ENCODE assay signal across 16 cellular contexts in the genomic region with DNA sequence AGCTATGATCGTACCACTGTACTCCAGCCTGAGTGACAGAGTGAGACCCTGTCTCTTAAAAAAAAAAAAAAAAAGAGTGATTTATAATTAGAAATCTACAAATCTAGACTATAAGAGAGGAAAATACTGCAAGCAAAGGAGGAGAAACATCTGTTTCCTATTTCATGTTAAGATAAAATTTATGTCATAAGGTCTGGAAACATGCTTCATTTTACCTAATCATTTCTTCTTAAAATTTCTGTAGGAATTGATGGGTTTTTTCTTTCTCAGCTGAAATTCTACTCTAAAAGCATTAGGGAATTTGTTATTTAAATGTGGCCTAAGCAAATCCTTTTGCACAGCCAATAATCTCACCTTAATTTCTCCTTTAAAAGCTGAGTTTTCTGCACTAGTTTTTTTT. TPM values are rescaled to one million over a fixed set of nuclear protein-coding genes. Genes with fewer than 3 reads are reported as not detected.
DNase-seq lines count a peak whose midpoint lies in the region; ATAC-seq and TF ChIP-seq lines count a peak whose summit lies in the region.
"Had no signal": no experiment of that assay in that cellular context is flagged by ENCODE, and none has a peak within 500 bp of the region (broad histone marks: within the 10 kb centered on the region; RNA-seq: fewer than 3 reads in every experiment).

No MANE protein-coding gene starts in this region.

- CTCF ChIA-PET in WTC11 (lab: Charles Lee) = interaction anchor here (1.0 kb wide), 1 partner anchor 740 kb away, joined by 4 read pairs; no protein-coding TSS in a partner anchor

- no peak for TF ChIP-seq CTCF in WTC11 (IDR thresholded peaks at IDR 0.05)
- no peak for TF ChIP-seq CTCF in nephron (IDR thresholded peaks at IDR 0.05; ENCODE audit: unreplicated experiment in 3 of 3)
- no peak for TF ChIP-seq CTCF in thyroid gland (IDR thresholded peaks at IDR 0.05)
- no peak for TF ChIP-seq CTCF in suprapubic skin (IDR thresholded peaks at IDR 0.05)

- intact Hi-C loops in thyroid gland (cut with DNase I) = no loop called here

- ATAC-seq in SK-N-SH treated with all-trans-retinoic acid at 6 μM for 48 hours (no peak; the same call in 1 of the 3 replicates), WTC11 (no peak)

- H3K9ac ChIP-seq in BLaER1 = no peak overlapping the region

- TF ChIP-seq POLR2A in thyroid gland (IDR thresholded peaks at IDR 0.05) (no peak), suprapubic skin (IDR thresholded peaks at IDR 0.05) (no peak)

- H3K27ac Mint-ChIP-seq in WTC11 (peak overlapping the region; percentile 34; the same call in 1 of the 2 replicates), nephron (peak overlapping the region; percentile 65 to 84 (median 68))
- H3K27ac Mint-ChIP-seq: CD4-positive, alpha-beta T cell had no signal

- H3K27me3 Mint-ChIP-seq in WTC11 (ENCODE audit: low read depth) = no peaks in the 10 kb centered on the region
- no peaks in the 10 kb centered on the region for H3K27me3 Mint-ChIP-seq in nephron (ENCODE audit: low read depth)
- H3K27me3 Mint-ChIP-seq: CD4-positive, alpha-beta T cell had no signal

- H3K27ac ChIP-seq in BLaER1 (no peak overlapping the region), thyroid gland (no peak overlapping the region), suprapubic skin (no peak overlapping the region)

- no peaks in the 10 kb centered on the region for H4K20me1 ChIP-seq in BLaER1

- in situ Hi-C loops in KBM-7 (cut with MboI; ENCODE audit: low pct_unique_long_range_greater_than_20kb, low sequenced_read_pairs) = loop anchor here (25.0 kb wide), 1 partner anchor 1071 kb away; a partner anchor contains a TSS

- DNase-seq in WTC11 (ENCODE audit: low spot score) = no peak
- DNase-seq in KBM-7 = no peak
- no peak for DNase-seq in thyroid gland
- DNase-seq in NCI-H2171 treated with DMSO at 0.1 percent for 48 hours (lab: John Stamatoyannopoulos, UW) = no peak
- DNase-seq in suprapubic skin (ENCODE audit: low spot score in 2 of 2) = no peak
- DNase-seq: 8988T; ACHN; C1 segment of cervical spinal cord; Calu3; CD4-positive, alpha-beta T cell; DMS 273 treated with DMSO at 0.1 percent for 48 hours had no signal

- POLR2A ChIA-PET in WTC11 (lab: Charles Lee) = no interaction called here

- H3K36me3 ChIP-seq in BLaER1 = no peaks in the 10 kb centered on the region
- H3K36me3 ChIP-seq in thyroid gland = no peaks in the 10 kb centered on the region
- no peaks in the 10 kb centered on the region for H3K36me3 ChIP-seq in suprapubic skin

- peaks cover 17% of the 10 kb centered on the region for H3K4me1 Mint-ChIP-seq in WTC11
- peaks cover 25% of the 10 kb centered on the region for H3K4me1 Mint-ChIP-seq in nephron

- no peaks in the 10 kb centered on the region for H3K9me3 ChIP-seq in BLaER1
- no peaks in the 10 kb centered on the region for H3K9me3 ChIP-seq in thyroid gland
- H3K9me3 ChIP-seq in suprapubic skin = no peaks in the 10 kb centered on the region

- H3K27me3 ChIP-seq in BLaER1 = no peaks in the 10 kb centered on the region
- H3K27me3 ChIP-seq in thyroid gland = no peaks in the 10 kb centered on the region
- no peaks in the 10 kb centered on the region for H3K27me3 ChIP-seq in suprapubic skin

- H3K4me1 ChIP-seq in BLaER1 (peaks cover 37% of the 10 kb centered on the region), thyroid gland (no peaks in the 10 kb centered on the region), suprapubic skin (no peaks in the 10 kb centered on the region)

- no peaks in the 10 kb centered on the region for H3K36me3 Mint-ChIP-seq in WTC11
- no peaks in the 10 kb centered on the region for H3K36me3 Mint-ChIP-seq in nephron (ENCODE audit: low read depth)

- H3K4me3 ChIP-seq in BLaER1 (no peak overlapping the region), thyroid gland (replicated peaks in 1 of 3) (no peak overlapping the region), suprapubic skin (no peak overlapping the region)

- 82 to 87% methylated on average over 1 of the region's 1 CpG for WGBS in thyroid gland, 2 donors
- 100% methylated on average over 1 of the region's 1 CpG for WGBS in suprapubic skin

- no peak overlapping the region for H3K4me3 Mint-ChIP-seq in WTC11
- no peak overlapping the region for H3K4me3 Mint-ChIP-seq in nephron
- H3K4me3 Mint-ChIP-seq: CD4-positive, alpha-beta T cell had no signal

- H3K9me3 Mint-ChIP-seq in WTC11 (peaks cover 5% of the 10 kb centered on the region), nephron (no peaks in the 10 kb centered on the region)
- H3K9me3 Mint-ChIP-seq: CD4-positive, alpha-beta T cell had no signal

- TF ChIP-seq EP300 in suprapubic skin (IDR thresholded peaks at IDR 0.05) = no peak

- H3K4me2 ChIP-seq in BLaER1 = peak overlapping the region; percentile 7; the same call in 1 of the 2 replicates

TF ChIP-seq in SK-N-SH treated with all-trans-retinoic acid at 6 μM for 48 hours, 23 proteins besides CTCF, POLR2A, EP300 and RAD21:
- TF ChIP-seq TCF4 (CRISPR knock-in tag; IDR thresholded peaks at IDR 0.05; ENCODE audit: borderline replicate concordance) = peak; percentile 64; the same call in 1 of the 2 replicates
- no peak for TF ChIP-seq ZNF70 (CRISPR knock-in tag; IDR thresholded peaks at IDR 0.05)

TF ChIP-seq in WTC11, 78 proteins besides CTCF, POLR2A, EP300 and RAD21 (continues in another document):
- TF ChIP-seq EMX1 (CRISPR knock-in tag; IDR thresholded peaks at IDR 0.05) = no peak
- TF ChIP-seq, protein P1, sequence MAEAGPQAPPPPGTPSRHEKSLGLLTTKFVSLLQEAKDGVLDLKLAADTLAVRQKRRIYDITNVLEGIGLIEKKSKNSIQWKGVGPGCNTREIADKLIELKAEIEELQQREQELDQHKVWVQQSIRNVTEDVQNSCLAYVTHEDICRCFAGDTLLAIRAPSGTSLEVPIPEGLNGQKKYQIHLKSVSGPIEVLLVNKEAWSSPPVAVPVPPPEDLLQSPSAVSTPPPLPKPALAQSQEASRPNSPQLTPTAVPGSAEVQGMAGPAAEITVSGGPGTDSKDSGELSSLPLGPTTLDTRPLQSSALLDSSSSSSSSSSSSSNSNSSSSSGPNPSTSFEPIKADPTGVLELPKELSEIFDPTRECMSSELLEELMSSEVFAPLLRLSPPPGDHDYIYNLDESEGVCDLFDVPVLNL (CRISPR knock-in tag; IDR thresholded peaks at IDR 0.05; ENCODE audit: borderline replicate concordance, low read depth) = no peak
- TF ChIP-seq, protein P2, sequence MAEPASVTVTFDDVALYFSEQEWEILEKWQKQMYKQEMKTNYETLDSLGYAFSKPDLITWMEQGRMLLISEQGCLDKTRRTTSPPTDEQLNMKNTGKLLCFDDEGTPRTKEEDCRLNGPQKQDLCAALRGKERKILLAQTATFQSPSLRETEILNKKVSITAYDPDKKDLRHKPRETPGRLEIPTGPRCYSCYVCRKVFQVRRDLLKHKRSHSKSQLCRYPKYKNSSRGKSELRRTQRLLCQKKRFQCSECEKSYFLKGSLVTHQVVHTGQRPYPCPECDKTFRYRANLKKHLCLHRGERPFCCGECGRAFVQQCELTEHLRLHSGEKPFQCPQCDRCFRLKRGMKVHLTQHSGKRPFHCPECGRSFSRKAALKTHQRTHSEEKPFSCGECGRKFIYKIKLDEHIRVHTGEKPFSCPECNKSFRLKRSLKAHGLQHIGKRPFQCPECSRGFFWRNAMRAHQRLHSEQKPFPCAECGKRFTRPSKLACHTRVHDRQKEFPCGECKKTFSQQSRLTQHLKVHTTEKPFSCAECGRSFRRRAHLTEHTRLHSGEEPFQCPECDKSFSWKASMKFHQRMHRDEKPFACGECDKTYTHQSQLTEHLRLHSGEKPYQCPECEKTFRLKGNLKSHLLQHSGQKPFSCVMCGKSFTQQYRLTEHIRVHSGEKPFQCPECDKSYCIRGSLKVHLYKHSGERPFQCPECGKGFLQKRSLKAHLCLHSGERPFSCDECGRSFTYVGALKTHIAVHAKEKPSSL (CRISPR knock-in tag; conservative IDR thresholded peaks at IDR 0.05) = no peak
- TF ChIP-seq GTF2I (CRISPR knock-in tag; conservative IDR thresholded peaks at IDR 0.05) = no peak
- TF ChIP-seq, protein P3, sequence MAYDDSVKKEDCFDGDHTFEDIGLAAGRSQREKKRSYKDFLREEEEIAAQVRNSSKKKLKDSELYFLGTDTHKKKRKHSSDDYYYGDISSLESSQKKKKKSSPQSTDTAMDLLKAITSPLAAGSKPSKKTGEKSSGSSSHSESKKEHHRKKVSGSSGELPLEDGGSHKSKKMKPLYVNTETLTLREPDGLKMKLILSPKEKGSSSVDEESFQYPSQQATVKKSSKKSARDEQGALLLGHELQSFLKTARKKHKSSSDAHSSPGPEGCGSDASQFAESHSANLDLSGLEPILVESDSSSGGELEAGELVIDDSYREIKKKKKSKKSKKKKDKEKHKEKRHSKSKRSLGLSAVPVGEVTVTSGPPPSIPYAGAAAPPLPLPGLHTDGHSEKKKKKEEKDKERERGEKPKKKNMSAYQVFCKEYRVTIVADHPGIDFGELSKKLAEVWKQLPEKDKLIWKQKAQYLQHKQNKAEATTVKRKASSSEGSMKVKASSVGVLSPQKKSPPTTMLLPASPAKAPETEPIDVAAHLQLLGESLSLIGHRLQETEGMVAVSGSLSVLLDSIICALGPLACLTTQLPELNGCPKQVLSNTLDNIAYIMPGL (CRISPR knock-in tag; IDR thresholded peaks at IDR 0.05) = no peak
- TF ChIP-seq CBFB (CRISPR knock-in tag; IDR thresholded peaks at IDR 0.05; ENCODE audit: low read depth) = no peak
- no peak for TF ChIP-seq MYBL2 (CRISPR knock-in tag; IDR thresholded peaks at IDR 0.05)
- TF ChIP-seq, protein P4, sequence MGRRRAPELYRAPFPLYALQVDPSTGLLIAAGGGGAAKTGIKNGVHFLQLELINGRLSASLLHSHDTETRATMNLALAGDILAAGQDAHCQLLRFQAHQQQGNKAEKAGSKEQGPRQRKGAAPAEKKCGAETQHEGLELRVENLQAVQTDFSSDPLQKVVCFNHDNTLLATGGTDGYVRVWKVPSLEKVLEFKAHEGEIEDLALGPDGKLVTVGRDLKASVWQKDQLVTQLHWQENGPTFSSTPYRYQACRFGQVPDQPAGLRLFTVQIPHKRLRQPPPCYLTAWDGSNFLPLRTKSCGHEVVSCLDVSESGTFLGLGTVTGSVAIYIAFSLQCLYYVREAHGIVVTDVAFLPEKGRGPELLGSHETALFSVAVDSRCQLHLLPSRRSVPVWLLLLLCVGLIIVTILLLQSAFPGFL (CRISPR knock-in tag; IDR thresholded peaks at IDR 0.05; ENCODE audit: borderline replicate concordance) = no peak
- no peak for TF ChIP-seq NR2C2 (CRISPR knock-in tag; IDR thresholded peaks at IDR 0.05)
- no peak for TF ChIP-seq JUN (CRISPR knock-in tag; IDR thresholded peaks at IDR 0.05)
- TF ChIP-seq TP53 (CRISPR knock-in tag; IDR thresholded peaks at IDR 0.05) = no peak
- TF ChIP-seq OVOL2 (CRISPR knock-in tag; IDR thresholded peaks at IDR 0.05; ENCODE audit: borderline replicate concordance) = no peak
- no peak for TF ChIP-seq TCF7 (CRISPR knock-in tag; IDR thresholded peaks at IDR 0.05; ENCODE audit: low read depth)

RNA-seq across cellular contexts. Expression of a gene that starts 53.1 kb away (rescaled TPM):
- total RNA-seq in WTC11 (2021) (6.3 to 8.2 TPM (median 7.0 TPM) in 3 replicates), thyroid gland (not detected), suprapubic skin (not detected)
- total RNA-seq: Calu3; CD4-positive, alpha-beta T cell; Daoy; HT1080 had no signal
